ENCODE assay signal across 9 cellular contexts in the genomic region with DNA sequence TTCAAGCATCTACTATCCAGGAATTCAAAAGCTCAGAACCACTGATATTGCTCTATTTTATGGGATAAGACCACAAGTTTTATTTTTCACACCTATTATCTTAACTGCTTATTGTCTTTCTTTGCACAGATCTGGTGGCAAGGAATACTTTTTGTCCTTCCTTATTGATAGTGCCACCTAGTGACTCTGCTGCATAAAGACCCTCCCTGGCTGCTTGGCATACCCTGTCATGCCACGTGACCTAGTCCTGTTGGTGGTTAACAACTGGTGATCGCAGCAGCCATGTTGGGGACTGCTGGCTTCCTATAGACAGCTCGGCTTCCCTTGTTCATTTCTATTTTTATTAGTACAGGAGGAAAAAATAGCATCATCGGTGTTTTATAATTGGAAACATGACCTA.
DNase-seq lines count a peak whose midpoint lies in the region; ATAC-seq, FAIRE-seq and TF ChIP-seq lines count a peak whose summit lies in the region.
"Had no signal": no experiment of that assay in that cellular context is flagged by ENCODE, and none has a peak within 500 bp of the region (broad histone marks: within the 10 kb centered on the region; RNA-seq: fewer than 3 reads in every experiment).

No MANE protein-coding gene starts in this region.

- no peak for FAIRE-seq in frontal cortex (lab: Jason Lieb, UNC)

- CTCF ChIA-PET in GM10248 (lab: Yijun Ruan, JAX) = no interaction called here

- no peak overlapping the region for H2AFZ ChIP-seq in SU-DHL-6 (ENCODE audit: low read depth, low read length, severe bottlenecking)

- H3K79me2 ChIP-seq in SU-DHL-6 (ENCODE audit: insufficient read depth, low read length) = no peaks in the 10 kb centered on the region

- no peak overlapping the region for H3K27ac ChIP-seq in SU-DHL-6 (ENCODE audit: low read depth, low read length)
- H3K27ac ChIP-seq: body of pancreas, neutrophil had no signal

- DNase-seq in GM10248 (ENCODE audit: extremely low spot score) (no peak), LHCN-M2 (ENCODE audit: low read depth) (peak; percentile 41), lung microvascular endothelial cell (ENCODE audit: low read depth in 2 of 2) (peak; percentile 17 to 30), left colon (no peak), frontal cortex (ENCODE audit: low spot score in 2 of 2) (no peak), NCI-H2196 (lab: John Stamatoyannopoulos, UW; ENCODE audit: unreplicated experiment) (no peak)

- ATAC-seq in left colon = no peak
- ATAC-seq: body of pancreas had no signal

- intact Hi-C loops in left colon (cut with DNase I, micrococcal nuclease) = no loop called here

- no peaks in the 10 kb centered on the region for H4K20me1 ChIP-seq in SU-DHL-6 (ENCODE audit: low read depth, low read length)

- no peak overlapping the region for H3K4me3 ChIP-seq in SU-DHL-6 (ENCODE audit: insufficient read depth, low read length, poor library complexity, severe bottlenecking)
- H3K4me3 ChIP-seq: body of pancreas had no signal

- no peaks in the 10 kb centered on the region for H3K9me2 ChIP-seq in SU-DHL-6 (replicated peaks; ENCODE audit: insufficient read depth, low read length)

- TF ChIP-seq CTCF in GM10248 (IDR thresholded peaks at IDR 0.05; ENCODE audit: control extremely low read depth, extremely low read depth, low read depth, missing control alignments) = peak; percentile 2
- TF ChIP-seq CTCF in SU-DHL-6 (IDR thresholded peaks at IDR 0.05; ENCODE audit: insufficient read depth, low read length, poor library complexity, severe bottlenecking) = peak; percentile 30

- no peaks in the 10 kb centered on the region for H3K27me3 ChIP-seq in SU-DHL-6 (ENCODE audit: low read length)
- H3K27me3 ChIP-seq: body of pancreas, neutrophil had no signal

- H3K4me2 ChIP-seq in SU-DHL-6 (ENCODE audit: low read depth, low read length, poor library complexity, severe bottlenecking) = no peak overlapping the region

- POLR2A ChIA-PET in GM10248 (lab: Yijun Ruan, JAX) = no interaction called here

- no peak overlapping the region for H3K9ac ChIP-seq in SU-DHL-6 (ENCODE audit: low read length)

- H3K36me3 ChIP-seq in SU-DHL-6 (ENCODE audit: low read length) = no peaks in the 10 kb centered on the region
- H3K36me3 ChIP-seq: neutrophil had no signal

- no peaks in the 10 kb centered on the region for H3K9me3 ChIP-seq in SU-DHL-6 (ENCODE audit: insufficient read depth, low read length)
- H3K9me3 ChIP-seq: body of pancreas, neutrophil had no signal

- no peaks in the 10 kb centered on the region for H3F3A ChIP-seq in SU-DHL-6 (ENCODE audit: insufficient read depth)

Comparison
In these comparisons a context has a peak if more than half of its experiments do, and no peak if none do; other contexts are left out.
1. DNase-seq: peak in LHCN-M2 (single experiment) and lung microvascular endothelial cell (2 of 2); none in GM10248 (single experiment), left colon (0 of 2), frontal cortex (0 of 2) and NCI-H2196 (single experiment).